9 cellular contexts compared by ENCODE assay signal in genomic region chr2:237628482-237629187, GRCh38. TPM values are rescaled to one million over a fixed set of nuclear protein-coding genes. Genes with fewer than 3 reads are reported as not detected.
A peak's percentile ranks its signal among the peaks of the same experiment; 100 is the strongest.
DNase-seq lines count a peak whose midpoint lies in the region; ATAC-seq and TF ChIP-seq lines count a peak whose summit lies in the region.
"Had no signal": no experiment of that assay in that cellular context is flagged by ENCODE, and none has a peak within 500 bp of the region (broad histone marks: within the 10 kb centered on the region; RNA-seq: fewer than 3 reads in every experiment).

No MANE protein-coding gene starts in this region.

- CTCF ChIA-PET in Calu3 (lab: Charles Lee), result interaction anchor here (0.7 kb wide), 1 partner anchor 292 kb away, joined by 5 read pairs; no protein-coding TSS in a partner anchor

- no peak for ATAC-seq in gastroesophageal sphincter

- H3K27me3 ChIP-seq in gastroesophageal sphincter, result no peaks in the 10 kb centered on the region

- DNase-seq in Calu3 (no peak), retinal pigment epithelial cell (ENCODE audit: low read depth) (no peak), iPS-NIHi7 (ENCODE audit: extremely low spot score) (no peak), GM13976 (ENCODE audit: low spot score) (no peak), NCI-H2081 treated with DMSO at 0.1 percent for 48 hours (lab: John Stamatoyannopoulos, UW) (no peak), epidermal melanocyte (ENCODE audit: insufficient read length, low spot score) (no peak)
- DNase-seq: NCI-H524 had no signal

- in situ Hi-C loops in GM13976 (cut with MboI; ENCODE audit: low sequenced_read_pairs, unreplicated experiment), result no loop called here

- no peaks in the 10 kb centered on the region for H3K36me3 Mint-ChIP-seq in Calu3 (ENCODE audit: insufficient read depth, unreplicated experiment)

- no peaks in the 10 kb centered on the region for H3K36me3 ChIP-seq in gastroesophageal sphincter

- TF ChIP-seq POLR2A in gastroesophageal sphincter (IDR thresholded peaks at IDR 0.05), result no peak

- no peaks in the 10 kb centered on the region for H3K4me1 Mint-ChIP-seq in Calu3 (ENCODE audit: low read depth, unreplicated experiment)

- H3K27me3 Mint-ChIP-seq in Calu3 (ENCODE audit: unreplicated experiment), result peaks cover 97% of the 10 kb centered on the region

- no peaks in the 10 kb centered on the region for H3K9me3 ChIP-seq in gastroesophageal sphincter

- intact Hi-C loops in Calu3 (cut with micrococcal nuclease; ENCODE audit: unreplicated experiment), result no loop called here

- no peak overlapping the region for H3K27ac Mint-ChIP-seq in Calu3 (ENCODE audit: unreplicated experiment)

- peak overlapping the region; percentile 84 to 94 (median 91) for H3K27ac ChIP-seq in gastroesophageal sphincter

- WGBS in gastroesophageal sphincter (ENCODE audit: low coverage in 1 of 2), 2 donors, result 61 to 63% methylated on average over 6 to 8 of the region's 10 CpGs

- H3K4me3 ChIP-seq in WI38 (ENCODE audit: low read depth, low read length) (peak overlapping the region; percentile 79), gastroesophageal sphincter (peak overlapping the region; percentile 70 to 71), retinal pigment epithelial cell (ENCODE audit: low read length) (peak overlapping the region; percentile 62)

- H3K4me3 Mint-ChIP-seq in Calu3 (ENCODE audit: low read depth, unreplicated experiment), result peak overlapping the region; percentile 40

- BruUV-seq in Calu3 (replicated peaks; lab: Mats Ljungman, UMichigan), result no TSS peak

- no peak for TF ChIP-seq EP300 in gastroesophageal sphincter (IDR thresholded peaks at IDR 0.05)

- H3K9me3 Mint-ChIP-seq in Calu3 (ENCODE audit: low read depth, unreplicated experiment), result no peaks in the 10 kb centered on the region

- TF ChIP-seq CTCF in Calu3 (IDR thresholded peaks at IDR 0.05; ENCODE audit: unreplicated experiment), result no peak
- TF ChIP-seq CTCF in WI38 (IDR thresholded peaks at IDR 0.05; ENCODE audit: low read depth, low read length), result no peak
- no peak for TF ChIP-seq CTCF in gastroesophageal sphincter (IDR thresholded peaks at IDR 0.05)
- TF ChIP-seq CTCF in retinal pigment epithelial cell (conservative IDR thresholded peaks at IDR 0.05; ENCODE audit: low read depth, low read length), result no peak
- no peak for TF ChIP-seq CTCF in GM13976 (IDR thresholded peaks at IDR 0.05; ENCODE audit: borderline replicate concordance, control extremely low read depth, extremely low read depth, insufficient read depth, missing control alignments)

- peaks cover 7 to 77% (median 23%) of the 10 kb centered on the region in 3 donors for H3K4me1 ChIP-seq in gastroesophageal sphincter

RNA-seq across cellular contexts. Expression of gene LRRFIP1, which starts 1.2 kb away (rescaled TPM):
- total RNA-seq in Calu3 (2022) (152 and 161 TPM in 2 replicates), gastroesophageal sphincter (100 to 1,000 TPM; 164 to 225 (median 179) TPM)

RNA-seq across cellular contexts. Expression of gene RAB17, which starts 38.1 kb away (rescaled TPM):
- total RNA-seq in Calu3 (2022), result 33.3 and 38.3 TPM in 2 replicates
- 1 to 10 TPM in 3 of 4 donors, under 1 TPM in 1; 0.81 to 6.7 (median 3.2) TPM for total RNA-seq in gastroesophageal sphincter
